13 cellular contexts compared by ENCODE assay signal in the genomic region with DNA sequence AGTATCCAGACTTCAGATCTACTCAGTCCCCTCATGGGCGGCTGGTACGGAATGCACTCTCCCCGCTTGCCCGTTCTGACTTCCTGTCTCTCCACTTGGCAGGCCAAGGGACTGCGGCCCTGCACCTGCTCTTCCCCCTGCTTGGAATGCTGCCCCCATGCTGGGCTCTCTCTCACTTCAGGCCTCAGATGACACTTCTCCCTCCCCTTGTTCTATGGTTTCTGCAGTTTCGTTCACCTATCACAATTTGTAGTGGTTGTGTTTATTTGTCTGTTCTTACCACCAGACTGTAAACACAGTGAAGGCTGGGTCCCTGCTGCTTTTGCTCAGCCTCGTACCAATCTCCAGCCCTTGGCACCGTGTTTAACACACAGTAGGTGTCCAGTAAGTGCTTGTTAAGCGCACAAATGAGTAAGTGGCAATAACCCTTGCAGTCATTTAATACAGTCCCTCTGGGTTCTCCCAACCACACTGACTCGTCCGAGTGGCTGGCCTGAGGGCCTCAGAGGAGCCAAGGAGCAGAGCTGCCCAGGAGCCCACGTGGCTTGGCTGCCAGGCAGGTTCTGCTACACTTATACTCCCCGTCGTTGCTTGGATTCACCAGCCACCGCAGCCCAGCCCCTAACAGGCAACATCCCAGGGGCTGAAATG. TPM values are rescaled to one million over a fixed set of nuclear protein-coding genes. Genes with fewer than 3 reads are reported as not detected.
DNase-seq lines count a peak whose midpoint lies in the region; ATAC-seq and TF ChIP-seq lines count a peak whose summit lies in the region.
"Had no signal": no experiment of that assay in that cellular context is flagged by ENCODE, and none has a peak within 500 bp of the region (broad histone marks: within the 10 kb centered on the region; RNA-seq: fewer than 3 reads in every experiment).

No MANE protein-coding gene starts in this region.

- ATAC-seq in natural killer cell treated with Interleukin-12 subunit alpha and Interleukin-12 subunit beta and Interleukin-15 and Interleukin-18, amount 100 ng/mL, for 72 hours: no peak
- ATAC-seq in natural killer cell: no peak
- no peak for ATAC-seq in HG03520 (IDR thresholded peaks at IDR 0.05; ENCODE audit: unreplicated experiment)
- ATAC-seq in SK-N-SH treated with all-trans-retinoic acid at 6 μM for 48 hours: no peak
- no peak for ATAC-seq in HG02623 (IDR thresholded peaks at IDR 0.05; ENCODE audit: unreplicated experiment)
- no peak for ATAC-seq in GM18520 (IDR thresholded peaks at IDR 0.05; ENCODE audit: unreplicated experiment)
- ATAC-seq: activated T-helper 17 cell treated with anti-CD3 and anti-CD28 coated beads, Interleukin-2, amount 50 U/mL, for 72 hours had no signal

- no peak for TF ChIP-seq CTCF in natural killer cell (IDR thresholded peaks at IDR 0.05)

- DNase-seq in natural killer cell treated with Interleukin-12 subunit alpha and Interleukin-12 subunit beta and Interleukin-15 and Interleukin-18, amount 100 ng/mL, for 72 hours (ENCODE audit: low spot score): peak; percentile 49
- DNase-seq in natural killer cell: no peak
- peak; percentile 64 for DNase-seq in NCI-H774 (lab: John Stamatoyannopoulos, UW)
- peak; percentile 26 for DNase-seq in kidney tubule cell (ENCODE audit: low spot score)
- DNase-seq: GOT3, SIG-M5 had no signal

- H3K36me3 Mint-ChIP-seq in natural killer cell treated with Interleukin-12 subunit alpha and Interleukin-12 subunit beta and Interleukin-15 and Interleukin-18, amount 100 ng/mL, for 72 hours: no peaks in the 10 kb centered on the region
- H3K36me3 Mint-ChIP-seq in natural killer cell: no peaks in the 10 kb centered on the region

- H3K4me1 Mint-ChIP-seq in natural killer cell treated with Interleukin-12 subunit alpha and Interleukin-12 subunit beta and Interleukin-15 and Interleukin-18, amount 100 ng/mL, for 72 hours (ENCODE audit: low read depth in 2 of 2): peaks cover 6% of the 10 kb centered on the region in 2 donors
- peaks cover 0 to 10% of the 10 kb centered on the region in 2 donors for H3K4me1 Mint-ChIP-seq in natural killer cell
- H3K4me1 Mint-ChIP-seq: activated T-helper 17 cell treated with anti-CD3 and anti-CD28 coated beads, Interleukin-2, amount 50 U/mL, for 72 hours had no signal

- peaks cover 49% of the 10 kb centered on the region in 2 donors for H3K27me3 Mint-ChIP-seq in natural killer cell treated with Interleukin-12 subunit alpha and Interleukin-12 subunit beta and Interleukin-15 and Interleukin-18, amount 100 ng/mL, for 72 hours
- peaks cover 48 to 69% of the 10 kb centered on the region in 2 donors for H3K27me3 Mint-ChIP-seq in natural killer cell (ENCODE audit: low read depth in 2 of 2)

- peak overlapping the region; percentile 40 for H3K4me3 Mint-ChIP-seq in natural killer cell treated with Interleukin-12 subunit alpha and Interleukin-12 subunit beta and Interleukin-15 and Interleukin-18, amount 100 ng/mL, for 72 hours
- H3K4me3 Mint-ChIP-seq in natural killer cell: no peak overlapping the region
- H3K4me3 Mint-ChIP-seq: activated T-helper 17 cell treated with anti-CD3 and anti-CD28 coated beads, Interleukin-2, amount 50 U/mL, for 72 hours had no signal

- H3K27ac Mint-ChIP-seq in natural killer cell treated with Interleukin-12 subunit alpha and Interleukin-12 subunit beta and Interleukin-15 and Interleukin-18, amount 100 ng/mL, for 72 hours: no peak overlapping the region
- no peak overlapping the region for H3K27ac Mint-ChIP-seq in natural killer cell
- H3K27ac Mint-ChIP-seq: activated T-helper 17 cell treated with anti-CD3 and anti-CD28 coated beads, Interleukin-2, amount 50 U/mL, for 72 hours had no signal

- intact Hi-C loops in natural killer cell (cut with micrococcal nuclease): no loop called here

- peaks cover under 1% of the 10 kb centered on the region for H3K9me3 Mint-ChIP-seq in natural killer cell treated with Interleukin-12 subunit alpha and Interleukin-12 subunit beta and Interleukin-15 and Interleukin-18, amount 100 ng/mL, for 72 hours
- no peaks in the 10 kb centered on the region for H3K9me3 Mint-ChIP-seq in natural killer cell

TF ChIP-seq in SK-N-SH treated with all-trans-retinoic acid at 6 μM for 48 hours, 23 proteins besides CTCF, POLR2A, EP300 and RAD21:
- TF ChIP-seq GLIS3 (CRISPR knock-in tag; IDR thresholded peaks at IDR 0.05): no peak
- no peak for TF ChIP-seq PPARA (CRISPR knock-in tag; IDR thresholded peaks at IDR 0.05; ENCODE audit: borderline replicate concordance)
- no peak for TF ChIP-seq TCF4 (CRISPR knock-in tag; IDR thresholded peaks at IDR 0.05; ENCODE audit: borderline replicate concordance)
- TF ChIP-seq, protein P1, sequence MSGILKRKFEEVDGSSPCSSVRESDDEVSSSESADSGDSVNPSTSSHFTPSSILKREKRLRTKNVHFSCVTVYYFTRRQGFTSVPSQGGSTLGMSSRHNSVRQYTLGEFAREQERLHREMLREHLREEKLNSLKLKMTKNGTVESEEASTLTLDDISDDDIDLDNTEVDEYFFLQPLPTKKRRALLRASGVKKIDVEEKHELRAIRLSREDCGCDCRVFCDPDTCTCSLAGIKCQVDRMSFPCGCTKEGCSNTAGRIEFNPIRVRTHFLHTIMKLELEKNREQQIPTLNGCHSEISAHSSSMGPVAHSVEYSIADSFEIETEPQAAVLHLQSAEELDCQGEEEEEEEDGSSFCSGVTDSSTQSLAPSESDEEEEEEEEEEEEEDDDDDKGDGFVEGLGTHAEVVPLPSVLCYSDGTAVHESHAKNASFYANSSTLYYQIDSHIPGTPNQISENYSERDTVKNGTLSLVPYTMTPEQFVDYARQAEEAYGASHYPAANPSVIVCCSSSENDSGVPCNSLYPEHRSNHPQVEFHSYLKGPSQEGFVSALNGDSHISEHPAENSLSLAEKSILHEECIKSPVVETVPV (CRISPR knock-in tag; IDR thresholded peaks at IDR 0.05): no peak

RNA-seq across cellular contexts. Expression of a gene that starts 11.8 kb away (rescaled TPM):
- total RNA-seq in natural killer cell treated with Interleukin-12 subunit alpha and Interleukin-12 subunit beta and Interleukin-15 and Interleukin-18, amount 100 ng/mL, for 72 hours: under 1 TPM in 1 of 2 donors, not detected in 1; 0.11 TPM
- total RNA-seq in natural killer cell: under 1 TPM in 2 of 3 donors, not detected in 1; 0.54 to 0.70 TPM
- total RNA-seq: activated T-helper 17 cell treated with anti-CD3 and anti-CD28 coated beads, Interleukin-2, amount 50 U/mL, for 72 hours; fibroblast of villous mesenchyme; M059J had no signal
